Comparison of ENCODE assay signal across 8 cellular contexts in genomic region chr2:180359522-180360282, GRCh38.
A peak's percentile ranks its signal among the peaks of the same experiment; 100 is the strongest.
DNase-seq lines count a peak whose midpoint lies in the region; ATAC-seq and TF ChIP-seq lines count a peak whose summit lies in the region.

No MANE protein-coding gene starts in this region.

- peaks cover 0 to 2% (median 0%) of the 10 kb centered on the region in 5 donors for H3K9me3 Mint-ChIP-seq in CD8-positive, alpha-beta memory T cell

- H3K27ac Mint-ChIP-seq in CD8-positive, alpha-beta memory T cell = peak overlapping the region; percentile 25 to 87 (median 74)

- ATAC-seq in GM19324 (IDR thresholded peaks at IDR 0.05; ENCODE audit: low FRiP score, unreplicated experiment) (peak; percentile 99), HG03095 (IDR thresholded peaks at IDR 0.05; ENCODE audit: unreplicated experiment) (peak; percentile 75)

- POLR2A ChIA-PET in CD8-positive, alpha-beta memory T cell (lab: Charles Lee) = no interaction called here

- CTCF ChIA-PET in CD8-positive, alpha-beta memory T cell (lab: Charles Lee) = no interaction called here

- intact Hi-C loops in spleen (cut with DNase I; ENCODE audit: low total_unique reads) (no loop called here), cardiac septum (cut with DNase I) (no loop called here)

- no peaks in the 10 kb centered on the region for H3K36me3 ChIP-seq in CD8-positive, alpha-beta memory T cell (ENCODE audit: insufficient read depth, low read length)
- no peaks in the 10 kb centered on the region for H3K36me3 ChIP-seq in spleen

- H3K4me3 Mint-ChIP-seq in CD8-positive, alpha-beta memory T cell = peak overlapping the region in 5 of 7 donors; percentile 66 to 82 (median 69)

- H3K27me3 Mint-ChIP-seq in CD8-positive, alpha-beta memory T cell = peaks cover 0 to 1% of the 10 kb centered on the region in 2 donors

- no peak for TF ChIP-seq POLR2A in spleen (IDR thresholded peaks at IDR 0.05)

- H3K36me3 Mint-ChIP-seq in CD8-positive, alpha-beta memory T cell = no peaks in the 10 kb centered on the region

- no peaks in the 10 kb centered on the region for H3K27me3 ChIP-seq in CD8-positive, alpha-beta memory T cell (ENCODE audit: insufficient read depth, low read length, poor library complexity, severe bottlenecking)
- no peaks in the 10 kb centered on the region for H3K27me3 ChIP-seq in spleen (replicated peaks in 1 of 7)

- no peak overlapping the region for H3K27ac ChIP-seq in CD8-positive, alpha-beta memory T cell (ENCODE audit: low read depth, low read length)
- H3K27ac ChIP-seq in spleen = peak overlapping the region in 5 of 8 donors; percentile 18 to 72 (median 53)

- peaks cover 8% of the 10 kb centered on the region for H3K4me1 ChIP-seq in CD8-positive, alpha-beta memory T cell (ENCODE audit: insufficient read depth, low read length)
- peaks cover 0 to 11% (median 5%) of the 10 kb centered on the region in 6 donors for H3K4me1 ChIP-seq in spleen

- H3K4me1 Mint-ChIP-seq in CD8-positive, alpha-beta memory T cell = peaks cover 19 to 28% (median 19%) of the 10 kb centered on the region in 3 donors

- peak in 3 of 5 donors; percentile 6 to 60 (median 36) for DNase-seq in CD8-positive, alpha-beta memory T cell
- DNase-seq in RPMI8226 (peak; percentile 85), spleen (peak; percentile 73), SKM-1 (lab: John Stamatoyannopoulos, UW; ENCODE audit: unreplicated experiment) (no peak), cardiac septum (ENCODE audit: low spot score) (no peak)
- DNase-seq in activated naive CD4-positive, alpha-beta T cell (lab: John Stamatoyannopoulos, UW) = no peak

- TF ChIP-seq CTCF in spleen (IDR thresholded peaks at IDR 0.05 in 8 of 11, conservative IDR thresholded peaks at IDR 0.05 in 3 of 11) = no peak

- H3K4me3 ChIP-seq in CD8-positive, alpha-beta memory T cell (ENCODE audit: low read length) = no peak overlapping the region
- H3K4me3 ChIP-seq in spleen = no peak overlapping the region

- 71 to 86% (median 83%) methylated on average over 1 of the region's 1 CpG for WGBS in spleen, 5 donors

- H3K9me3 ChIP-seq in CD8-positive, alpha-beta memory T cell (ENCODE audit: low read length) = no peaks in the 10 kb centered on the region
- peaks cover 0 to 5% (median 0%) of the 10 kb centered on the region in 8 donors for H3K9me3 ChIP-seq in spleen

Comparison
In these comparisons a context has a peak if more than half of its experiments do, and no peak if none do; other contexts are left out.
1. DNase-seq: peak in CD8-positive, alpha-beta memory T cell (3 of 5), RPMI8226 (single experiment) and spleen (single experiment); none in SKM-1 (single experiment), activated naive CD4-positive, alpha-beta T cell (0 of 4) and cardiac septum (single experiment).